ENCODE assay signal across 12 cellular contexts in the genomic region with DNA sequence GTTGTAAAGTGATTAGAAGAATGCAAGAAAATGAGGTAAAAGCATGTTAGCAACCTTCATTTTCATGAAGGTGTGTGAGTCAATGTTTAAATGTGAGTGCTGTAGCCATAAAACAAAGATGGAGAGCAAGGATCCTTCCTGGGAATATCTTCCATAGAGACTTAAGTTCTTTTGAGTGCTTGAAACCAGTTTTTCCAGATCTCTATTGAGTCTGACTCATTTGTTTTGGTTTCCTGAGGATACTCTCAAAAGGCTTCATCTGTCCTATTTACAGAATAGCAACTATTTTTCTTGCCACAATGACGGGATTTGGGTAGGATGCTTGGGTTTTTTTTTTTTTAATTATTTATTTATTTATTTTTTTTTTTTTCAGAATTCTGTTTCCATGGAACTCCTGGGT. TPM values are rescaled to one million over a fixed set of nuclear protein-coding genes. Genes with fewer than 3 reads are reported as not detected.
DNase-seq lines count a peak whose midpoint lies in the region; ATAC-seq and TF ChIP-seq lines count a peak whose summit lies in the region.
"Had no signal": no experiment of that assay in that cellular context is flagged by ENCODE, and none has a peak within 500 bp of the region (broad histone marks: within the 10 kb centered on the region; RNA-seq: fewer than 3 reads in every experiment).

No MANE protein-coding gene starts in this region.

- peak overlapping the region; percentile 9 for H3K4me2 ChIP-seq in mammary epithelial cell (ENCODE audit: insufficient read depth, low read depth, low read length)

- in situ Hi-C loops in mammary epithelial cell (cut with MboI; ENCODE audit: low sequenced_read_pairs in 2 of 2): no loop called here

- H3K36me3 ChIP-seq in HUES48 (ENCODE audit: control insufficient read depth, insufficient read depth, low read length) (no peaks in the 10 kb centered on the region; the same call in 1 of the 2 replicates), mammary epithelial cell (ENCODE audit: insufficient read depth, low read length) (no peaks in the 10 kb centered on the region)

- H3K27ac ChIP-seq in C4-2B: peak overlapping the region; percentile 49; the same call in 1 of the 2 replicates
- peak overlapping the region; percentile 74 for H3K27ac ChIP-seq in HUES48 (ENCODE audit: low read depth, low read length)
- peak overlapping the region; percentile 61 for H3K27ac ChIP-seq in mammary epithelial cell (ENCODE audit: insufficient read depth, low read depth, low read length)
- H3K27ac ChIP-seq in caudate nucleus (ENCODE audit: low read depth, low read length): no peak overlapping the region

- peaks cover 3% of the 10 kb centered on the region for H3K36me3 Mint-ChIP-seq in activated T-cell treated with anti-CD3 and anti-CD28 coated beads, Interleukin-2, amount 50 U/mL, for 24 hours (ENCODE audit: low read depth)

- dilution Hi-C loops in mammary epithelial cell (cut with HindIII; ENCODE audit: low sequenced_read_pairs): no loop called here

- H3K27ac Mint-ChIP-seq in activated T-cell treated with anti-CD3 and anti-CD28 coated beads, Interleukin-2, amount 50 U/mL, for 24 hours: no peak overlapping the region
- H3K27ac Mint-ChIP-seq: T-helper 1 cell treated with Interleukin-12 subunit alpha and Interleukin-12 subunit beta and Interleukin-4 antibody, amounts not matched to agents 30 μg/mL and 1 μg/mL, for 36 hours had no signal

- TF ChIP-seq CTCF in C4-2B (conservative IDR thresholded peaks at IDR 0.05) (no peak), mammary epithelial cell (conservative IDR thresholded peaks at IDR 0.05 in 1 of 2, IDR thresholded peaks at IDR 0.05 in 1 of 2; ENCODE audit: extremely low read depth in 1 of 2, insufficient read depth in 1 of 2, low read depth in 1 of 2, low read length in 2 of 2) (no peak)

- H3K27me3 ChIP-seq in HUES48 (ENCODE audit: control insufficient read depth, insufficient read depth, low read length): no peaks in the 10 kb centered on the region
- H3K27me3 ChIP-seq in mammary epithelial cell (ENCODE audit: insufficient read depth, low read length): no peaks in the 10 kb centered on the region

- H3K4me1 Mint-ChIP-seq in activated T-cell treated with anti-CD3 and anti-CD28 coated beads, Interleukin-2, amount 50 U/mL, for 24 hours (ENCODE audit: low read depth): peaks cover 30% of the 10 kb centered on the region

- ATAC-seq in left colon: peak; percentile 56
- no peak for ATAC-seq in HG02759 (IDR thresholded peaks at IDR 0.05; ENCODE audit: unreplicated experiment)

- H3K9ac ChIP-seq in HUES48 (ENCODE audit: low read depth, low read length): no peak overlapping the region
- H3K9ac ChIP-seq in mammary epithelial cell (ENCODE audit: insufficient read depth, low read length): no peak overlapping the region

- H4K20me1 ChIP-seq in mammary epithelial cell (ENCODE audit: insufficient read depth, low read length): no peaks in the 10 kb centered on the region

- no peaks in the 10 kb centered on the region for H3K27me3 Mint-ChIP-seq in activated T-cell treated with anti-CD3 and anti-CD28 coated beads, Interleukin-2, amount 50 U/mL, for 24 hours

- H3K9me3 Mint-ChIP-seq in activated T-cell treated with anti-CD3 and anti-CD28 coated beads, Interleukin-2, amount 50 U/mL, for 24 hours: no peaks in the 10 kb centered on the region
- H3K9me3 Mint-ChIP-seq: T-helper 1 cell treated with Interleukin-12 subunit alpha and Interleukin-12 subunit beta and Interleukin-4 antibody, amounts not matched to agents 30 μg/mL and 1 μg/mL, for 36 hours had no signal

- CTCF ChIA-PET in mammary epithelial cell (lab: Charles Lee; ENCODE audit: low non-redundant PET): no interaction called here

- DNase-seq in mammary epithelial cell: peak; percentile 91
- no peak for DNase-seq in left colon
- DNase-seq in activated T-cell treated with anti-CD3 and anti-CD28 coated beads, Interleukin-2, amount 50 U/mL, for 24 hours: no peak
- DNase-seq in activated CD4-positive, CD25-positive, alpha-beta regulatory T cell treated with anti-CD3 and anti-CD28 coated beads, Interleukin-2, amount 50 U/mL, for 72 hours: no peak
- no peak for DNase-seq in caudate nucleus (lab: John Stamatoyannopoulos, UW)
- DNase-seq: KBM-7, NCI-H526 treated with DMSO at 0.1 percent for 48 hours had no signal

- H3K4me3 Mint-ChIP-seq in activated T-cell treated with anti-CD3 and anti-CD28 coated beads, Interleukin-2, amount 50 U/mL, for 24 hours: no peak overlapping the region
- H3K4me3 Mint-ChIP-seq: T-helper 1 cell treated with Interleukin-12 subunit alpha and Interleukin-12 subunit beta and Interleukin-4 antibody, amounts not matched to agents 30 μg/mL and 1 μg/mL, for 36 hours had no signal

- no peak overlapping the region for H2AFZ ChIP-seq in mammary epithelial cell (ENCODE audit: low read depth, low read length)

- intact Hi-C loops in mammary epithelial cell (cut with micrococcal nuclease): no loop called here
- intact Hi-C loops in left colon (cut with DNase I, micrococcal nuclease): no loop called here

- BruUV-seq in mammary epithelial cell (replicated peaks; lab: Mats Ljungman, UMichigan): no TSS peak

- H3K9me3 ChIP-seq in HUES48 (ENCODE audit: control insufficient read depth, insufficient read depth, low read length): no peaks in the 10 kb centered on the region
- H3K9me3 ChIP-seq in mammary epithelial cell (replicated peaks; ENCODE audit: insufficient read depth, low read length): no peaks in the 10 kb centered on the region

- WGBS in mammary epithelial cell (ENCODE audit: low coverage, missing lambda C conversion rate): 0% methylated on average over 1 of the region's 1 CpG

- H3K79me2 ChIP-seq in mammary epithelial cell (ENCODE audit: insufficient read depth, low read length): no peaks in the 10 kb centered on the region

- H3K4me1 ChIP-seq in HUES48 (ENCODE audit: control insufficient read depth, insufficient read depth, low read length) (peaks cover 16% of the 10 kb centered on the region), mammary epithelial cell (ENCODE audit: insufficient read depth, low read length) (peaks cover 32% of the 10 kb centered on the region)

- 0 out of 2 replicates have a peak overlapping the region, but pooled peaks have one; percentile 12 for H3K4me3 ChIP-seq in HUES48 (ENCODE audit: low read depth, low read length)
- no peak overlapping the region for H3K4me3 ChIP-seq in mammary epithelial cell (replicated peaks in 1 of 3; ENCODE audit: insufficient read depth in 1 of 3, low read depth in 2 of 3, low read length in 3 of 3)
- H3K4me3 ChIP-seq: lung had no signal

RNA-seq across cellular contexts. Expression of gene ASB1, which starts 45.9 kb away (rescaled TPM):
- total RNA-seq in mammary epithelial cell (10 to 100 TPM; 26.8 to 49.5 TPM), left colon (10 to 100 TPM; 20.1 to 22.1 TPM)
- polyA plus RNA-seq in mammary epithelial cell: 31.6 TPM
- polyA minus RNA-seq in mammary epithelial cell: 109 TPM
